ENCODE assay signal across 22 cellular contexts in genomic region chr5:168042284-168043080, GRCh38.
"Had no signal": no experiment of that assay in that cellular context is flagged by ENCODE, and none has a peak within 500 bp of the region (broad histone marks: within the 10 kb centered on the region; RNA-seq: fewer than 3 reads in every experiment).

No MANE protein-coding gene starts in this region.

- H3K4me3 Mint-ChIP-seq: endodermal cell; naive thymus-derived CD4-positive, alpha-beta T cell; stimulated activated memory B cell treated with anti-CD40 and anti-IgM and Interleukin-4, amounts not matched to agents 10 μg/mL and 1 μg/mL and 100 μg/mL, for 72 hours; stimulated activated naive CD8-positive, alpha-beta T cell treated with anti-CD3 and anti-CD28 coated beads, Interleukin-15, amount 100 ng/mL, for 72 hours had no signal

- DNase-seq: effector CD4-positive, alpha-beta T cell; endodermal cell; foreskin melanocyte; head of caudate nucleus; kidney; left cardiac atrium; left ventricle myocardium superior; mesendoderm; naive thymus-derived CD4-positive, alpha-beta T cell; psoas muscle; retina; right lobe of liver; spleen; stimulated activated CD4-positive, alpha-beta T cell treated with anti-CD3 and anti-CD28 coated beads, Interleukin-15, amount 100 ng/mL, for 24 hours; stimulated activated CD4-positive, alpha-beta T cell treated with anti-CD3 and anti-CD28 coated beads, Interleukin-1b, Interleukin-23, amount 100 ng/mL, for 48 hours; stimulated activated CD4-positive, alpha-beta T cell treated with anti-CD3 and anti-CD28 coated beads, Interleukin-4, amount 100 ng/mL, for 24 hours; stimulated activated naive CD8-positive, alpha-beta T cell treated with anti-CD3 and anti-CD28 coated beads, Interleukin-15, amount 100 ng/mL, for 72 hours; trophoblast cell had no signal

- H3K36me3 Mint-ChIP-seq: naive thymus-derived CD4-positive, alpha-beta T cell; stimulated activated memory B cell treated with anti-CD40 and anti-IgM and Interleukin-4, amounts not matched to agents 10 μg/mL and 1 μg/mL and 100 μg/mL, for 72 hours had no signal

- H3K4me3 ChIP-seq: coronary artery, hepatocyte, psoas muscle, right lobe of liver, spleen, thoracic aorta had no signal

- H3K36me3 ChIP-seq: right lobe of liver, spleen, thoracic aorta had no signal

- H3K27ac ChIP-seq: coronary artery, hepatocyte, psoas muscle, right lobe of liver, spleen, thoracic aorta had no signal

- H3K4me1 Mint-ChIP-seq: stimulated activated memory B cell treated with anti-CD40 and anti-IgM and Interleukin-4, amounts not matched to agents 10 μg/mL and 1 μg/mL and 100 μg/mL, for 72 hours; stimulated activated naive CD8-positive, alpha-beta T cell treated with anti-CD3 and anti-CD28 coated beads, Interleukin-15, amount 100 ng/mL, for 72 hours had no signal

- H3K4me1 ChIP-seq: psoas muscle, right lobe of liver, spleen had no signal

- H3K27me3 Mint-ChIP-seq: stimulated activated memory B cell treated with anti-CD40 and anti-IgM and Interleukin-4, amounts not matched to agents 10 μg/mL and 1 μg/mL and 100 μg/mL, for 72 hours; stimulated activated naive CD8-positive, alpha-beta T cell treated with anti-CD3 and anti-CD28 coated beads, Interleukin-15, amount 100 ng/mL, for 72 hours had no signal

- H3K27me3 ChIP-seq: right lobe of liver had no signal

- H3K9me3 Mint-ChIP-seq: endodermal cell; stimulated activated memory B cell treated with anti-CD40 and anti-IgM and Interleukin-4, amounts not matched to agents 10 μg/mL and 1 μg/mL and 100 μg/mL, for 72 hours; stimulated activated naive CD8-positive, alpha-beta T cell treated with anti-CD3 and anti-CD28 coated beads, Interleukin-15, amount 100 ng/mL, for 72 hours had no signal

- ATAC-seq: left cardiac atrium; left ventricle myocardium superior; naive thymus-derived CD4-positive, alpha-beta T cell; psoas muscle; right lobe of liver; stimulated activated memory B cell treated with anti-CD40 and anti-IgM and Interleukin-4, amounts not matched to agents 10 μg/mL and 1 μg/mL and 100 μg/mL, for 72 hours; stimulated activated naive CD8-positive, alpha-beta T cell treated with anti-CD3 and anti-CD28 coated beads, Interleukin-15, amount 100 ng/mL, for 72 hours had no signal

- H3K27ac Mint-ChIP-seq: endodermal cell; naive thymus-derived CD4-positive, alpha-beta T cell; stimulated activated memory B cell treated with anti-CD40 and anti-IgM and Interleukin-4, amounts not matched to agents 10 μg/mL and 1 μg/mL and 100 μg/mL, for 72 hours; stimulated activated naive CD8-positive, alpha-beta T cell treated with anti-CD3 and anti-CD28 coated beads, Interleukin-15, amount 100 ng/mL, for 72 hours had no signal

- H3K9me3 ChIP-seq: psoas muscle, right lobe of liver, spleen, thoracic aorta had no signal
